Comparison of ENCODE assay signal across 9 cellular contexts in genomic region chr1:182259229-182259872, GRCh38.
DNase-seq lines count a peak whose midpoint lies in the region; ATAC-seq, FAIRE-seq and TF ChIP-seq lines count a peak whose summit lies in the region.
"Had no signal": no experiment of that assay in that cellular context is flagged by ENCODE, and none has a peak within 500 bp of the region (broad histone marks: within the 10 kb centered on the region; RNA-seq: fewer than 3 reads in every experiment).

No MANE protein-coding gene starts in this region.

- DNase-seq in GM12891 (ENCODE audit: insufficient read length, low spot score) (no peak), SJCRH30 (peak; percentile 21 to 54), left colon (peak; percentile 30 to 54), D721Med (ENCODE audit: insufficient read length, low spot score) (no peak), NCI-H345 (lab: John Stamatoyannopoulos, UW) (no peak)
- peak; percentile 76 for DNase-seq in activated naive CD4-positive, alpha-beta T cell treated with anti-CD3 and anti-CD28 coated beads for 36 hours
- peak; percentile 21 for DNase-seq in stimulated activated CD8-positive, alpha-beta memory T cell treated with anti-CD3 and anti-CD28 coated beads, Interleukin-7, amount 100 ng/mL, for 4 hours (ENCODE audit: low read depth in 2 of 2)

- ATAC-seq in HG03060 (IDR thresholded peaks at IDR 0.05; ENCODE audit: low read depth, unreplicated experiment) (peak; percentile 86), left colon (peak; percentile 63)

- no peaks in the 10 kb centered on the region for H3K9me3 ChIP-seq in SJCRH30 (replicated peaks)

- no peak for TF ChIP-seq POLR2A in GM12891 (IDR thresholded peaks at IDR 0.05; ENCODE audit: low read depth, low read length)

- CTCF ChIA-PET in activated naive CD4-positive, alpha-beta T cell treated with anti-CD3 and anti-CD28 coated beads for 36 hours (lab: Charles Lee): interaction anchor here (0.6 to 1.4 kb wide), 2 partner anchors 10 to 36 kb away, joined by 4 read pairs; no protein-coding TSS in a partner anchor

- intact Hi-C loops in activated naive CD4-positive, alpha-beta T cell treated with anti-CD3 and anti-CD28 coated beads for 36 hours (cut with micrococcal nuclease): loop anchor here (1.0 to 2.0 kb wide), 2 partner anchors 10 to 41 kb away; no protein-coding TSS in a partner anchor
- intact Hi-C loops in left colon (cut with DNase I, micrococcal nuclease): no loop called here

- H3K4me3 ChIP-seq in SJCRH30: no peak overlapping the region

- no peaks in the 10 kb centered on the region for H3K27me3 Mint-ChIP-seq in activated naive CD4-positive, alpha-beta T cell treated with anti-CD3 and anti-CD28 coated beads for 36 hours (ENCODE audit: low read depth)

- H3K4me1 ChIP-seq in SJCRH30: peaks cover 6% of the 10 kb centered on the region; the same call in 1 of the 2 replicates

- peak overlapping the region; percentile 73 for H3K27ac Mint-ChIP-seq in activated naive CD4-positive, alpha-beta T cell treated with anti-CD3 and anti-CD28 coated beads for 36 hours

- no peaks in the 10 kb centered on the region for H3K36me3 ChIP-seq in SJCRH30

- FAIRE-seq in GM12891 (lab: Jason Lieb, UNC): peak; percentile 16
- no peak for FAIRE-seq in D721Med (lab: Jason Lieb, UNC)

- H3K9me3 Mint-ChIP-seq in activated naive CD4-positive, alpha-beta T cell treated with anti-CD3 and anti-CD28 coated beads for 36 hours: no peaks in the 10 kb centered on the region
- H3K9me3 Mint-ChIP-seq: neural crest cell had no signal

- no peak for TF ChIP-seq CTCF in D721Med (IDR thresholded peaks at IDR 0.05; ENCODE audit: insufficient read depth, missing control alignments)

- no peaks in the 10 kb centered on the region for H3K27me3 ChIP-seq in SJCRH30

- no peak overlapping the region for H3K4me3 Mint-ChIP-seq in activated naive CD4-positive, alpha-beta T cell treated with anti-CD3 and anti-CD28 coated beads for 36 hours
- H3K4me3 Mint-ChIP-seq: neural crest cell had no signal

- H3K36me3 Mint-ChIP-seq in activated naive CD4-positive, alpha-beta T cell treated with anti-CD3 and anti-CD28 coated beads for 36 hours (ENCODE audit: low read depth): no peaks in the 10 kb centered on the region

- H3K4me1 Mint-ChIP-seq in activated naive CD4-positive, alpha-beta T cell treated with anti-CD3 and anti-CD28 coated beads for 36 hours (ENCODE audit: low read depth): peaks cover 28% of the 10 kb centered on the region

- no peak overlapping the region for H3K27ac ChIP-seq in SJCRH30

TF ChIP-seq in GM12891, 5 proteins besides CTCF, POLR2A, EP300 and RAD21:
- no peak for TF ChIP-seq SPI1 (IDR thresholded peaks at IDR 0.05; ENCODE audit: low read depth, low read length)
- no peak for TF ChIP-seq POU2F2 (IDR thresholded peaks at IDR 0.05; ENCODE audit: low read depth, low read length)
- TF ChIP-seq PAX5 (IDR thresholded peaks at IDR 0.05; ENCODE audit: insufficient read depth, low read length, severe bottlenecking): no peak
- no peak for TF ChIP-seq POLR2AphosphoS5 (IDR thresholded peaks at IDR 0.05; ENCODE audit: low read depth, low read length)
- no peak for TF ChIP-seq TAF1 (IDR thresholded peaks at IDR 0.05; ENCODE audit: low read depth, low read length)

Comparison
In these comparisons a context has a peak if more than half of its experiments do, and no peak if none do; other contexts are left out.
1. DNase-seq: peak in SJCRH30 (2 of 2), activated naive CD4-positive, alpha-beta T cell treated with anti-CD3 and anti-CD28 coated beads for 36 hours (single experiment), left colon (2 of 2) and stimulated activated CD8-positive, alpha-beta memory T cell treated with anti-CD3 and anti-CD28 coated beads, Interleukin-7, amount 100 ng/mL, for 4 hours (2 of 2); none in GM12891 (single experiment), D721Med (single experiment) and NCI-H345 (single experiment).